Comparison of ENCODE assay signal across 21 cellular contexts in genomic region chr2:62884086-62884485, GRCh38.
A peak's percentile ranks its signal among the peaks of the same experiment; 100 is the strongest.
DNase-seq lines count a peak whose midpoint lies in the region; ATAC-seq and TF ChIP-seq lines count a peak whose summit lies in the region.
"Had no signal": no experiment of that assay in that cellular context is flagged by ENCODE, and none has a peak within 500 bp of the region (broad histone marks: within the 10 kb centered on the region; RNA-seq: fewer than 3 reads in every experiment).

No MANE protein-coding gene starts in this region.

- no peak overlapping the region for H3K56ac ChIP-seq in IMR-90 (ENCODE audit: extremely low read depth, insufficient read depth, low read length)

- no peaks in the 10 kb centered on the region for H3K27me3 ChIP-seq in HCT116 (ENCODE audit: insufficient read depth, low read length)
- no peaks in the 10 kb centered on the region for H3K27me3 ChIP-seq in IMR-90 (ENCODE audit: control insufficient read depth, insufficient read depth, low read length)
- H3K27me3 ChIP-seq: BE2C; BLaER1 treated with 17β-estradiol and CSF1 and Interleukin-3, amounts not matched to agents 10 nM and 100 nM had no signal

- H3K18ac ChIP-seq in IMR-90 (ENCODE audit: low read depth, low read length): no peak overlapping the region

- intact Hi-C loops in HCT116 (cut with micrococcal nuclease) (no loop called here), IMR-90 (cut with micrococcal nuclease) (no loop called here)

- H4K5ac ChIP-seq in IMR-90 (ENCODE audit: low read depth, low read length): no peak overlapping the region

- H4K20me1 ChIP-seq in HCT116 (ENCODE audit: insufficient read depth) (no peaks in the 10 kb centered on the region), IMR-90 (ENCODE audit: insufficient read depth, low read length) (no peaks in the 10 kb centered on the region)
- H4K20me1 ChIP-seq: BLaER1 treated with 17β-estradiol and CSF1 and Interleukin-3, amounts not matched to agents 10 nM and 100 nM had no signal

- peaks cover 3% of the 10 kb centered on the region for H3K4me1 Mint-ChIP-seq in mesothelial cell of epicardium
- H3K4me1 Mint-ChIP-seq: CD14-positive monocyte; CD8-positive, alpha-beta memory T cell had no signal

- ATAC-seq in HCT116 (no peak), IMR-90 (ENCODE audit: low read depth) (peak; percentile 14; the same call in 1 of the 2 replicates), omental fat pad (ENCODE audit: low FRiP score) (no peak)
- ATAC-seq: A549, GM12878, GM23338 had no signal

- no peak overlapping the region for H2AK5ac ChIP-seq in IMR-90 (ENCODE audit: low read depth, low read length)

- no peak overlapping the region for H2BK15ac ChIP-seq in IMR-90 (ENCODE audit: low read depth, low read length)

- peaks cover 13% of the 10 kb centered on the region for H3K9me3 Mint-ChIP-seq in mesothelial cell of epicardium

- no peak overlapping the region for H2BK20ac ChIP-seq in IMR-90 (ENCODE audit: low read depth, low read length)

- H3K27me3 Mint-ChIP-seq in mesothelial cell of epicardium (ENCODE audit: low read depth): no peaks in the 10 kb centered on the region
- H3K27me3 Mint-ChIP-seq: CD4-positive, alpha-beta T cell; CD8-positive, alpha-beta memory T cell had no signal

- H3K4me3 Mint-ChIP-seq in mesothelial cell of epicardium: no peak overlapping the region
- H3K4me3 Mint-ChIP-seq: CD14-positive monocyte; CD4-positive, alpha-beta T cell; CD8-positive, alpha-beta memory T cell; GM23338; H9 had no signal

- H2AK9ac ChIP-seq in IMR-90 (replicated peaks; ENCODE audit: low read depth, low read length, poor library complexity): no peak overlapping the region

- H3K4me3 ChIP-seq in HCT116 (replicated peaks in 1 of 2; ENCODE audit: low read depth in 1 of 2, low read length in 2 of 2): no peak overlapping the region
- H3K4me3 ChIP-seq in IMR-90 (ENCODE audit: insufficient read depth, low read depth, low read length): no peak overlapping the region
- H3K4me3 ChIP-seq: A549; BLaER1 treated with 17β-estradiol and CSF1 and Interleukin-3, amounts not matched to agents 10 nM and 100 nM; GM12878; GM23338 had no signal

- no peak overlapping the region for H3K23ac ChIP-seq in IMR-90 (ENCODE audit: low read depth, low read length)

- H3K36me3 ChIP-seq in HCT116 (ENCODE audit: control insufficient read depth in 1 of 2, insufficient read depth in 2 of 2, low read length in 2 of 2) (peaks cover 1 to 18% of the 10 kb centered on the region in 2 experiments; a peak in 3 of 4 replicates), IMR-90 (ENCODE audit: control insufficient read depth, insufficient read depth, low read length) (no peaks in the 10 kb centered on the region)
- H3K36me3 ChIP-seq: BE2C had no signal

- no peak overlapping the region for H4K91ac ChIP-seq in IMR-90 (ENCODE audit: insufficient read depth, low read depth, low read length)

- TF ChIP-seq RAD21 in HCT116 (IDR thresholded peaks at IDR 0.05; ENCODE audit: low read depth) (no peak), IMR-90 (IDR thresholded peaks at IDR 0.05; ENCODE audit: low read length) (no peak)

- TF ChIP-seq POLR2A in HCT116 (IDR thresholded peaks at IDR 0.05; ENCODE audit: borderline replicate concordance, extremely low read depth, insufficient read depth, insufficient read length): no peak
- TF ChIP-seq POLR2A in IMR-90 (IDR thresholded peaks at IDR 0.05; ENCODE audit: low read depth, low read length): no peak

- H3K79me1 ChIP-seq in IMR-90 (ENCODE audit: low read depth in 1 of 2, low read length in 2 of 2): no peaks in the 10 kb centered on the region; a peak in 1 of 4 replicates

- H3K79me2 ChIP-seq in HCT116 (ENCODE audit: insufficient read depth, low read length): 0 out of 2 replicates have a peak, but pooled peaks cover 5% of the 10 kb centered on the region

- CTCF ChIA-PET in HCT116 (lab: Charles Lee): no interaction called here
- CTCF ChIA-PET in IMR-90 (lab: Yijun Ruan, JAX): no interaction called here

- no peak overlapping the region for H3K9ac ChIP-seq in HCT116 (ENCODE audit: low read length)
- no peak overlapping the region for H3K9ac ChIP-seq in IMR-90 (ENCODE audit: low read depth, low read length)
- H3K9ac ChIP-seq: BLaER1 treated with 17β-estradiol and CSF1 and Interleukin-3, amounts not matched to agents 10 nM and 100 nM had no signal

- RAD21 ChIA-PET in HCT116 (lab: Charles Lee; ENCODE audit: low non-redundant PET in 1 of 2, low total read pairs in 2 of 2, uncharacterized antibody in 2 of 2, unreplicated experiment in 2 of 2): no interaction called here

- WGBS in IMR-90 (ENCODE audit: extremely low coverage in 2 of 2, insufficient read length in 1 of 2), 2 experiments: no CpG with 5 or more reads among the region's 2 CpGs

- no peaks in the 10 kb centered on the region for H3K9me2 ChIP-seq in HCT116 (ENCODE audit: insufficient read depth)

- TF ChIP-seq CTCF in HCT116 (IDR thresholded peaks at IDR 0.05 in 2 of 3, conservative IDR thresholded peaks at IDR 0.05 in 1 of 3; ENCODE audit: borderline replicate concordance in 1 of 3, insufficient read depth in 1 of 3, low read depth in 2 of 3, low read length in 2 of 3) (no peak), IMR-90 (conservative IDR thresholded peaks at IDR 0.05; ENCODE audit: low read depth, low read length) (no peak), mesothelial cell of epicardium (IDR thresholded peaks at IDR 0.05; ENCODE audit: unreplicated experiment) (no peak), omental fat pad (IDR thresholded peaks at IDR 0.05) (no peak)

- no peak overlapping the region for H4K8ac ChIP-seq in IMR-90 (ENCODE audit: low read depth in 2 of 2, low read length in 2 of 2)

- H3K4ac ChIP-seq in IMR-90 (ENCODE audit: low read depth, low read length): no peak overlapping the region

- H3K4me1 ChIP-seq in HCT116 (ENCODE audit: control insufficient read depth in 1 of 2, insufficient read depth in 2 of 2, low read length in 2 of 2): peaks cover 0 to 4% of the 10 kb centered on the region in 2 experiments; a peak in 1 of 4 replicates
- H3K4me1 ChIP-seq in IMR-90 (ENCODE audit: control insufficient read depth, insufficient read depth, low read length): no peaks in the 10 kb centered on the region
- H3K4me1 ChIP-seq: A549; BE2C; BLaER1 treated with 17β-estradiol and CSF1 and Interleukin-3, amounts not matched to agents 10 nM and 100 nM had no signal

- H2BK5ac ChIP-seq in IMR-90 (ENCODE audit: low read depth, low read length, poor library complexity, severe bottlenecking): no peak overlapping the region

- H3K4me2 ChIP-seq in HCT116 (ENCODE audit: low read length): no peak overlapping the region
- no peak overlapping the region for H3K4me2 ChIP-seq in IMR-90 (ENCODE audit: low read depth, low read length)
- H3K4me2 ChIP-seq: A549; BLaER1 treated with 17β-estradiol and CSF1 and Interleukin-3, amounts not matched to agents 10 nM and 100 nM; GM23338 had no signal

- DNase-seq in HCT116 (ENCODE audit: low read depth, low spot score) (no peak), IMR-90 (no peak), mesothelial cell of epicardium (ENCODE audit: low spot score in 2 of 2, unreplicated experiment in 2 of 2) (no peak), OCI-M2 (lab: John Stamatoyannopoulos, UW; ENCODE audit: unreplicated experiment) (no peak), RPMI8226 (no peak), omental fat pad (ENCODE audit: low spot score) (no peak)
- DNase-seq: 8988T; ACHN; AML-193; BE2C; CD4-positive, alpha-beta T cell; CD8-positive, alpha-beta memory T cell; DMS 273 treated with DMSO at 0.1 percent for 48 hours; DMS79; GDM1; H9 had no signal

- H3K27ac ChIP-seq in HCT116 (ENCODE audit: low read depth, low read length) (peak overlapping the region; percentile 33; the same call in 1 of the 2 replicates), IMR-90 (ENCODE audit: insufficient read depth, low read length) (no peak overlapping the region)
- H3K27ac ChIP-seq: A549; BLaER1 treated with 17β-estradiol and CSF1 and Interleukin-3, amounts not matched to agents 10 nM and 100 nM had no signal

- dilution Hi-C loops in IMR-90 (cut with HindIII; ENCODE audit: low sequenced_read_pairs, unreplicated experiment): no loop called here

- POLR2A ChIA-PET in HCT116 (lab: Charles Lee): no interaction called here
- POLR2A ChIA-PET in IMR-90 (lab: Charles Lee; ENCODE audit: unreplicated experiment): no interaction called here

- peaks cover 17% of the 10 kb centered on the region for H3K36me3 Mint-ChIP-seq in mesothelial cell of epicardium

- no peak overlapping the region for H3K14ac ChIP-seq in IMR-90 (replicated peaks; ENCODE audit: low read depth, low read length)

- no peaks in the 10 kb centered on the region for H3K9me1 ChIP-seq in IMR-90 (ENCODE audit: insufficient read depth, low read length)

- H3K27ac Mint-ChIP-seq in mesothelial cell of epicardium: peak overlapping the region; percentile 16
- H3K27ac Mint-ChIP-seq: CD14-positive monocyte; CD4-positive, alpha-beta T cell; GM23338 had no signal

- H2BK120ac ChIP-seq in IMR-90 (ENCODE audit: low read depth, low read length): no peak overlapping the region

- H2AFZ ChIP-seq in HCT116 (ENCODE audit: low read depth, low read length, poor library complexity, severe bottlenecking) (no peak overlapping the region), IMR-90 (replicated peaks; ENCODE audit: low read length, poor library complexity) (no peak overlapping the region)
- H2AFZ ChIP-seq: GM23338 had no signal

- in situ Hi-C loops in IMR-90 (cut with MboI; ENCODE audit: low sequenced_read_pairs): no loop called here

- BruUV-seq in HCT116 (replicated peaks; lab: Mats Ljungman, UMichigan) (no TSS peak), IMR-90 (replicated peaks; lab: Mats Ljungman, UMichigan) (no TSS peak)

- no peaks in the 10 kb centered on the region for H3K9me3 ChIP-seq in HCT116 (ENCODE audit: control insufficient read depth in 1 of 2, insufficient read depth in 1 of 2, low read depth in 1 of 2, low read length in 2 of 2)
- H3K9me3 ChIP-seq in IMR-90 (ENCODE audit: control insufficient read depth, insufficient read depth, low read length): no peaks in the 10 kb centered on the region
- H3K9me3 ChIP-seq: A549, BE2C had no signal

TF ChIP-seq in HCT116, 20 proteins besides CTCF, POLR2A, EP300 and RAD21 (continues in another document):
- no peak for TF ChIP-seq ZFX (IDR thresholded peaks at IDR 0.05)
- no peak for TF ChIP-seq SRF (IDR thresholded peaks at IDR 0.05; ENCODE audit: low read depth)
- TF ChIP-seq CBX3 (IDR thresholded peaks at IDR 0.05; ENCODE audit: low read depth): no peak
- TF ChIP-seq CEBPB (IDR thresholded peaks at IDR 0.05; ENCODE audit: low read depth): no peak

TF ChIP-seq in IMR-90, 13 proteins besides CTCF, POLR2A, EP300 and RAD21 (continues in another document):
- TF ChIP-seq CHD1 (IDR thresholded peaks at IDR 0.05; ENCODE audit: low read depth, low read length) (no peak), ELK1 (IDR thresholded peaks at IDR 0.05; ENCODE audit: borderline replicate concordance, low read depth, low read length) (no peak)
